Comparison of ENCODE assay signal across 22 cellular contexts in genomic region chr1:74534241-74534640, GRCh38. TPM values are rescaled to one million over a fixed set of nuclear protein-coding genes. Genes with fewer than 3 reads are reported as not detected.
DNase-seq lines count a peak whose midpoint lies in the region; ATAC-seq and TF ChIP-seq lines count a peak whose summit lies in the region.
"Had no signal": no experiment of that assay in that cellular context is flagged by ENCODE, and none has a peak within 500 bp of the region (broad histone marks: within the 10 kb centered on the region; RNA-seq: fewer than 3 reads in every experiment).

No MANE protein-coding gene starts in this region.

- no peak overlapping the region for H3K4me3 Mint-ChIP-seq in activated T-helper 1 cell treated with anti-CD3 and anti-CD28 coated beads, Interleukin-12 subunit alpha, Interleukin-12 subunit beta, Interleukin-2, Interleukin-4 antibody, amounts not matched to agents 30 ng/mL and 10 ng/mL and 1 ng/mL, durations not matched to agents 14 hours and 24 hours and 36 hours
- no peak overlapping the region for H3K4me3 Mint-ChIP-seq in activated T-helper 2 cell treated with anti-CD3 and anti-CD28 coated beads, Interferon-gamma antibody, Interleukin-2, Interleukin-4, amounts not matched to agents 10 μg/mL and 5 μg/mL and 100 μg/mL, durations not matched to agents 14 hours and 24 hours and 36 hours (ENCODE audit: low read depth)
- H3K4me3 Mint-ChIP-seq: activated CD4-positive, alpha-beta T cell treated with anti-CD3 and anti-CD28 coated beads, Interleukin-2, amount 10 ng/mL, durations not matched to agents 7 days and 5 days; effector memory CD8-positive, alpha-beta T cell; immature natural killer cell; stimulated activated naive CD8-positive, alpha-beta T cell treated with anti-CD3 and anti-CD28 coated beads, Interleukin-15, Interleukin-2, amounts not matched to agents 100 ng/mL and 50 ng/mL, for 24 hours; T-cell had no signal

- no peaks in the 10 kb centered on the region for H3K79me2 ChIP-seq in smooth muscle cell (ENCODE audit: low read depth)

- H4K20me1 ChIP-seq in smooth muscle cell (ENCODE audit: low read depth): no peaks in the 10 kb centered on the region

- no peak for ATAC-seq in GM18909 (IDR thresholded peaks at IDR 0.05; ENCODE audit: poor library complexity, unreplicated experiment)
- ATAC-seq: effector memory CD8-positive, alpha-beta T cell; T-cell had no signal

- no peak overlapping the region for H3K27ac ChIP-seq in smooth muscle cell (ENCODE audit: low read depth)
- H3K27ac ChIP-seq: KMS-11, ovary, sigmoid colon had no signal

- no peaks in the 10 kb centered on the region for H3K9me3 ChIP-seq in smooth muscle cell (replicated peaks; ENCODE audit: low read depth)
- H3K9me3 ChIP-seq: ovary, sigmoid colon had no signal

- H3K27me3 ChIP-seq in smooth muscle cell (ENCODE audit: low read depth): no peaks in the 10 kb centered on the region
- H3K27me3 ChIP-seq: ovary, sigmoid colon had no signal

- WGBS in smooth muscle cell (ENCODE audit: low lambda C conversion rate): 65% methylated on average over 3 of the region's 3 CpGs

- intact Hi-C loops in activated T-helper 1 cell treated with anti-CD3 and anti-CD28 coated beads, Interleukin-12 subunit alpha, Interleukin-12 subunit beta, Interleukin-2, Interleukin-4 antibody, amounts not matched to agents 30 ng/mL and 10 ng/mL and 1 ng/mL, durations not matched to agents 14 hours and 24 hours and 36 hours (cut with micrococcal nuclease): no loop called here
- intact Hi-C loops in activated T-helper 2 cell treated with anti-CD3 and anti-CD28 coated beads, Interferon-gamma antibody, Interleukin-2, Interleukin-4, amounts not matched to agents 10 μg/mL and 5 μg/mL and 100 μg/mL, durations not matched to agents 14 hours and 24 hours and 36 hours (cut with micrococcal nuclease): no loop called here

- no peaks in the 10 kb centered on the region for H3K36me3 Mint-ChIP-seq in activated T-helper 1 cell treated with anti-CD3 and anti-CD28 coated beads, Interleukin-12 subunit alpha, Interleukin-12 subunit beta, Interleukin-2, Interleukin-4 antibody, amounts not matched to agents 30 ng/mL and 10 ng/mL and 1 ng/mL, durations not matched to agents 14 hours and 24 hours and 36 hours (ENCODE audit: low read depth)
- H3K36me3 Mint-ChIP-seq in activated T-helper 2 cell treated with anti-CD3 and anti-CD28 coated beads, Interferon-gamma antibody, Interleukin-2, Interleukin-4, amounts not matched to agents 10 μg/mL and 5 μg/mL and 100 μg/mL, durations not matched to agents 14 hours and 24 hours and 36 hours (ENCODE audit: low read depth): no peaks in the 10 kb centered on the region
- H3K36me3 Mint-ChIP-seq: immature natural killer cell, T-cell had no signal

- no peak overlapping the region for H3K9ac ChIP-seq in smooth muscle cell (ENCODE audit: low read depth)
- H3K9ac ChIP-seq: KMS-11 had no signal

- no peaks in the 10 kb centered on the region for H3K27me3 Mint-ChIP-seq in activated T-helper 1 cell treated with anti-CD3 and anti-CD28 coated beads, Interleukin-12 subunit alpha, Interleukin-12 subunit beta, Interleukin-2, Interleukin-4 antibody, amounts not matched to agents 30 ng/mL and 10 ng/mL and 1 ng/mL, durations not matched to agents 14 hours and 24 hours and 36 hours (ENCODE audit: insufficient read depth)
- H3K27me3 Mint-ChIP-seq in activated T-helper 2 cell treated with anti-CD3 and anti-CD28 coated beads, Interferon-gamma antibody, Interleukin-2, Interleukin-4, amounts not matched to agents 10 μg/mL and 5 μg/mL and 100 μg/mL, durations not matched to agents 14 hours and 24 hours and 36 hours (ENCODE audit: low read depth): no peaks in the 10 kb centered on the region
- H3K27me3 Mint-ChIP-seq: activated CD4-positive, alpha-beta T cell treated with anti-CD3 and anti-CD28 coated beads, Interleukin-2, amount 10 ng/mL, durations not matched to agents 7 days and 5 days; effector memory CD8-positive, alpha-beta T cell; stimulated activated naive CD8-positive, alpha-beta T cell treated with anti-CD3 and anti-CD28 coated beads, Interleukin-15, Interleukin-2, amounts not matched to agents 100 ng/mL and 50 ng/mL, for 24 hours; T-cell had no signal

- H2AFZ ChIP-seq in smooth muscle cell (ENCODE audit: low read depth): no peak overlapping the region

- H3K27ac Mint-ChIP-seq in activated T-helper 1 cell treated with anti-CD3 and anti-CD28 coated beads, Interleukin-12 subunit alpha, Interleukin-12 subunit beta, Interleukin-2, Interleukin-4 antibody, amounts not matched to agents 30 ng/mL and 10 ng/mL and 1 ng/mL, durations not matched to agents 14 hours and 24 hours and 36 hours: no peak overlapping the region
- H3K27ac Mint-ChIP-seq in activated T-helper 2 cell treated with anti-CD3 and anti-CD28 coated beads, Interferon-gamma antibody, Interleukin-2, Interleukin-4, amounts not matched to agents 10 μg/mL and 5 μg/mL and 100 μg/mL, durations not matched to agents 14 hours and 24 hours and 36 hours: no peak overlapping the region
- H3K27ac Mint-ChIP-seq: activated CD4-positive, alpha-beta T cell treated with anti-CD3 and anti-CD28 coated beads, Interleukin-2, amount 10 ng/mL, durations not matched to agents 7 days and 5 days; effector memory CD8-positive, alpha-beta T cell; immature natural killer cell; stimulated activated naive CD8-positive, alpha-beta T cell treated with anti-CD3 and anti-CD28 coated beads, Interleukin-15, Interleukin-2, amounts not matched to agents 100 ng/mL and 50 ng/mL, for 24 hours; T-cell had no signal

- no peak for TF ChIP-seq CTCF in smooth muscle cell (IDR thresholded peaks at IDR 0.05; ENCODE audit: borderline replicate concordance, insufficient read depth, poor library complexity, severe bottlenecking)

- H3K4me1 Mint-ChIP-seq in activated T-helper 1 cell treated with anti-CD3 and anti-CD28 coated beads, Interleukin-12 subunit alpha, Interleukin-12 subunit beta, Interleukin-2, Interleukin-4 antibody, amounts not matched to agents 30 ng/mL and 10 ng/mL and 1 ng/mL, durations not matched to agents 14 hours and 24 hours and 36 hours (ENCODE audit: low read depth): no peaks in the 10 kb centered on the region
- H3K4me1 Mint-ChIP-seq in activated T-helper 2 cell treated with anti-CD3 and anti-CD28 coated beads, Interferon-gamma antibody, Interleukin-2, Interleukin-4, amounts not matched to agents 10 μg/mL and 5 μg/mL and 100 μg/mL, durations not matched to agents 14 hours and 24 hours and 36 hours (ENCODE audit: low read depth): no peaks in the 10 kb centered on the region
- H3K4me1 Mint-ChIP-seq: activated CD4-positive, alpha-beta T cell treated with anti-CD3 and anti-CD28 coated beads, Interleukin-2, amount 10 ng/mL, durations not matched to agents 7 days and 5 days; immature natural killer cell; T-cell had no signal

- DNase-seq in EH (ENCODE audit: low read depth) (peak; percentile 35), RPMI7951 (ENCODE audit: low read depth) (peak; percentile 87), epidermal melanocyte (ENCODE audit: insufficient read length, low spot score) (peak; percentile 34), smooth muscle cell (lab: John Stamatoyannopoulos, UW; ENCODE audit: unreplicated experiment) (no peak), NCI-H1436 (lab: John Stamatoyannopoulos, UW) (no peak)
- no peak for DNase-seq in activated T-helper 1 cell treated with anti-CD3 and anti-CD28 coated beads, Interleukin-12 subunit alpha, Interleukin-12 subunit beta, Interleukin-2, Interleukin-4 antibody, amounts not matched to agents 30 ng/mL and 10 ng/mL and 1 ng/mL, durations not matched to agents 14 hours and 24 hours and 36 hours (ENCODE audit: low spot score)
- no peak for DNase-seq in activated T-helper 2 cell treated with anti-CD3 and anti-CD28 coated beads, Interferon-gamma antibody, Interleukin-2, Interleukin-4, amounts not matched to agents 10 μg/mL and 5 μg/mL and 100 μg/mL, durations not matched to agents 14 hours and 24 hours and 36 hours (ENCODE audit: low spot score)
- DNase-seq: activated CD4-positive, alpha-beta T cell treated with anti-CD3 and anti-CD28 coated beads, Interleukin-2, amount 10 ng/mL, durations not matched to agents 7 days and 5 days; activated gamma-delta T cell treated with Interleukin-2 at 50 U/mL for 16 hours; C1 segment of cervical spinal cord; cerebellar nuclear complex; effector memory CD8-positive, alpha-beta T cell; head of caudate nucleus; immature natural killer cell; NCI-H524 treated with DMSO at 0.1 percent for 48 hours; ovary; sigmoid colon; T-cell had no signal

- H3K4me2 ChIP-seq in smooth muscle cell: peak overlapping the region; percentile 11
- H3K4me2 ChIP-seq: KMS-11 had no signal

- H3K36me3 ChIP-seq in smooth muscle cell (ENCODE audit: low read depth): no peaks in the 10 kb centered on the region
- H3K36me3 ChIP-seq: ovary, sigmoid colon had no signal

- H3K9me3 Mint-ChIP-seq in activated T-helper 1 cell treated with anti-CD3 and anti-CD28 coated beads, Interleukin-12 subunit alpha, Interleukin-12 subunit beta, Interleukin-2, Interleukin-4 antibody, amounts not matched to agents 30 ng/mL and 10 ng/mL and 1 ng/mL, durations not matched to agents 14 hours and 24 hours and 36 hours: no peaks in the 10 kb centered on the region
- no peaks in the 10 kb centered on the region for H3K9me3 Mint-ChIP-seq in activated T-helper 2 cell treated with anti-CD3 and anti-CD28 coated beads, Interferon-gamma antibody, Interleukin-2, Interleukin-4, amounts not matched to agents 10 μg/mL and 5 μg/mL and 100 μg/mL, durations not matched to agents 14 hours and 24 hours and 36 hours
- H3K9me3 Mint-ChIP-seq: effector memory CD8-positive, alpha-beta T cell; stimulated activated naive CD8-positive, alpha-beta T cell treated with anti-CD3 and anti-CD28 coated beads, Interleukin-15, Interleukin-2, amounts not matched to agents 100 ng/mL and 50 ng/mL, for 24 hours; T-cell had no signal

- no peaks in the 10 kb centered on the region for H3K4me1 ChIP-seq in smooth muscle cell (ENCODE audit: low read depth)
- H3K4me1 ChIP-seq: sigmoid colon had no signal

- no peak overlapping the region for H3K4me3 ChIP-seq in smooth muscle cell
- H3K4me3 ChIP-seq: ovary, sigmoid colon had no signal

- no peaks in the 10 kb centered on the region for H3F3A ChIP-seq in smooth muscle cell (ENCODE audit: low read depth)

RNA-seq across cellular contexts. Expression of gene LRRC53, which starts 21.8 kb away (rescaled TPM):
- not detected in 2 replicates for total RNA-seq in RPMI7951 (2014; rRNA removed; shearing (Covaris generic))
- total RNA-seq in smooth muscle cell: not detected in 2 replicates
- polyA plus RNA-seq in smooth muscle cell: not detected in 2 replicates
- total RNA-seq in activated T-helper 1 cell treated with anti-CD3 and anti-CD28 coated beads, Interleukin-12 subunit alpha, Interleukin-12 subunit beta, Interleukin-2, Interleukin-4 antibody, amounts not matched to agents 30 ng/mL and 10 ng/mL and 1 ng/mL, durations not matched to agents 14 hours and 24 hours and 36 hours: not detected in 2 replicates
- total RNA-seq in activated T-helper 2 cell treated with anti-CD3 and anti-CD28 coated beads, Interferon-gamma antibody, Interleukin-2, Interleukin-4, amounts not matched to agents 10 μg/mL and 5 μg/mL and 100 μg/mL, durations not matched to agents 14 hours and 24 hours and 36 hours: not detected in 2 replicates
- total RNA-seq: activated CD4-positive, alpha-beta T cell treated with anti-CD3 and anti-CD28 coated beads, Interleukin-2, amount 10 ng/mL, durations not matched to agents 7 days and 5 days; lower leg skin; ovary; sigmoid colon; T-cell had no signal
- polyA plus RNA-seq: immature natural killer cell, ovary, sigmoid colon had no signal

Comparison
In these comparisons a context has a peak if more than half of its experiments do, and no peak if none do; other contexts are left out.
1. DNase-seq: peak in EH (single experiment), RPMI7951 (single experiment) and epidermal melanocyte (single experiment); none in smooth muscle cell (single experiment), activated T-helper 1 cell treated with anti-CD3 and anti-CD28 coated beads, Interleukin-12 subunit alpha, Interleukin-12 subunit beta, Interleukin-2, Interleukin-4 antibody, amounts not matched to agents 30 ng/mL and 10 ng/mL and 1 ng/mL, durations not matched to agents 14 hours and 24 hours and 36 hours (single experiment), activated T-helper 2 cell treated with anti-CD3 and anti-CD28 coated beads, Interferon-gamma antibody, Interleukin-2, Interleukin-4, amounts not matched to agents 10 μg/mL and 5 μg/mL and 100 μg/mL, durations not matched to agents 14 hours and 24 hours and 36 hours (single experiment) and NCI-H1436 (single experiment).